Comparison of ENCODE assay signal across 2 cellular contexts in the genomic region with DNA sequence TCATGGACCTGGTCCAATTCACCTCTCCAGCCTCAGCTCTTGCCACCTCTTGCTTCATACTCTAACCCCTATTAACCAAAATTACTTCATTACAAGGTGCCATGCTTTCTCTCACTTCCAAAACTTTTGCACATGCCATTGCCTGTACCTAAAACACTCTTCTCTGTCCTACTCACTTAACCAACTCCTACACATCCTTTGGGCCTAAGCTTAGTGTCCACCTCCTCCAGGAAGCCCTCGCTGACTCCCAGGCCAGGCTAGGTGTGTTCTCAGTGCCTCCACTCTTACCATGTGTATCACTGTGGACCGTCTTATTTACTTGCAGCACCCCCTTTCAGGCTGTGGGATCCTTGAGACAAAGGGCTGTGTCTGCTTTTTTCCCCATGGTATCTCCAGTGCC.
TF ChIP-seq lines count a peak whose summit lies in the region.

No MANE protein-coding gene starts in this region.

TF ChIP-seq in SK-N-SH treated with all-trans-retinoic acid at 6 μM for 48 hours, 23 proteins besides CTCF, POLR2A, EP300 and RAD21 (continued from another document):
- TF ChIP-seq, protein P1, sequence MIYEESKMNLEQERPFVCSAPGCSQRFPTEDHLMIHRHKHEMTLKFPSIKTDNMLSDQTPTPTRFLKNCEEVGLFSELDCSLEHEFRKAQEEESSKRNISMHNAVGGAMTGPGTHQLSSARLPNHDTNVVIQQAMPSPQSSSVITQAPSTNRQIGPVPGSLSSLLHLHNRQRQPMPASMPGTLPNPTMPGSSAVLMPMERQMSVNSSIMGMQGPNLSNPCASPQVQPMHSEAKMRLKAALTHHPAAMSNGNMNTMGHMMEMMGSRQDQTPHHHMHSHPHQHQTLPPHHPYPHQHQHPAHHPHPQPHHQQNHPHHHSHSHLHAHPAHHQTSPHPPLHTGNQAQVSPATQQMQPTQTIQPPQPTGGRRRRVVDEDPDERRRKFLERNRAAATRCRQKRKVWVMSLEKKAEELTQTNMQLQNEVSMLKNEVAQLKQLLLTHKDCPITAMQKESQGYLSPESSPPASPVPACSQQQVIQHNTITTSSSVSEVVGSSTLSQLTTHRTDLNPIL (CRISPR knock-in tag; IDR thresholded peaks at IDR 0.05; ENCODE audit: low read depth): no peak

TF ChIP-seq in SK-N-SH, 30 proteins besides CTCF, POLR2A, EP300 and RAD21 (continued from another document):
- TF ChIP-seq, protein P2, sequence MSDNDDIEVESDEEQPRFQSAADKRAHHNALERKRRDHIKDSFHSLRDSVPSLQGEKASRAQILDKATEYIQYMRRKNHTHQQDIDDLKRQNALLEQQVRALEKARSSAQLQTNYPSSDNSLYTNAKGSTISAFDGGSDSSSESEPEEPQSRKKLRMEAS (IDR thresholded peaks at IDR 0.05; ENCODE audit: low read depth): no peak
- no peak for TF ChIP-seq MXI1 (IDR thresholded peaks at IDR 0.05; ENCODE audit: low read depth, low read length)
- TF ChIP-seq, protein P3, sequence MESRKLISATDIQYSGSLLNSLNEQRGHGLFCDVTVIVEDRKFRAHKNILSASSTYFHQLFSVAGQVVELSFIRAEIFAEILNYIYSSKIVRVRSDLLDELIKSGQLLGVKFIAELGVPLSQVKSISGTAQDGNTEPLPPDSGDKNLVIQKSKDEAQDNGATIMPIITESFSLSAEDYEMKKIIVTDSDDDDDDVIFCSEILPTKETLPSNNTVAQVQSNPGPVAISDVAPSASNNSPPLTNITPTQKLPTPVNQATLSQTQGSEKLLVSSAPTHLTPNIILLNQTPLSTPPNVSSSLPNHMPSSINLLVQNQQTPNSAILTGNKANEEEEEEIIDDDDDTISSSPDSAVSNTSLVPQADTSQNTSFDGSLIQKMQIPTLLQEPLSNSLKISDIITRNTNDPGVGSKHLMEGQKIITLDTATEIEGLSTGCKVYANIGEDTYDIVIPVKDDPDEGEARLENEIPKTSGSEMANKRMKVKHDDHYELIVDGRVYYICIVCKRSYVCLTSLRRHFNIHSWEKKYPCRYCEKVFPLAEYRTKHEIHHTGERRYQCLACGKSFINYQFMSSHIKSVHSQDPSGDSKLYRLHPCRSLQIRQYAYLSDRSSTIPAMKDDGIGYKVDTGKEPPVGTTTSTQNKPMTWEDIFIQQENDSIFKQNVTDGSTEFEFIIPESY (IDR thresholded peaks at IDR 0.05; ENCODE audit: borderline replicate concordance, low read depth): no peak
- TF ChIP-seq FOXJ3 (CRISPR knock-in tag; IDR thresholded peaks at IDR 0.05): no peak
- TF ChIP-seq, protein P4, sequence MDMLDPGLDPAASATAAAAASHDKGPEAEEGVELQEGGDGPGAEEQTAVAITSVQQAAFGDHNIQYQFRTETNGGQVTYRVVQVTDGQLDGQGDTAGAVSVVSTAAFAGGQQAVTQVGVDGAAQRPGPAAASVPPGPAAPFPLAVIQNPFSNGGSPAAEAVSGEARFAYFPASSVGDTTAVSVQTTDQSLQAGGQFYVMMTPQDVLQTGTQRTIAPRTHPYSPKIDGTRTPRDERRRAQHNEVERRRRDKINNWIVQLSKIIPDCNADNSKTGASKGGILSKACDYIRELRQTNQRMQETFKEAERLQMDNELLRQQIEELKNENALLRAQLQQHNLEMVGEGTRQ (IDR thresholded peaks at IDR 0.05; ENCODE audit: borderline replicate concordance, low read depth, low read length): no peak
- no peak for TF ChIP-seq NFIC (IDR thresholded peaks at IDR 0.05; ENCODE audit: borderline replicate concordance)
- no peak for TF ChIP-seq MEF2A (IDR thresholded peaks at IDR 0.05; ENCODE audit: borderline replicate concordance, low read depth)
- no peak for TF ChIP-seq POLR2AphosphoS5 (IDR thresholded peaks at IDR 0.05; ENCODE audit: low read depth, low read length)
- no peak for TF ChIP-seq TCF12 (IDR thresholded peaks at IDR 0.05)
- no peak for TF ChIP-seq USF1 (IDR thresholded peaks at IDR 0.05; ENCODE audit: borderline replicate concordance, low read depth)
- TF ChIP-seq SIN3A (IDR thresholded peaks at IDR 0.05; ENCODE audit: borderline replicate concordance, low read depth, low read length): no peak
- TF ChIP-seq SMC3 (IDR thresholded peaks at IDR 0.05; ENCODE audit: low read depth, low read length): no peak
- no peak for TF ChIP-seq GABPA (IDR thresholded peaks at IDR 0.05; ENCODE audit: low read depth)
